Comparison of ENCODE assay signal across 15 cellular contexts in genomic region chr10:62075414-62075813, GRCh38.
DNase-seq lines count a peak whose midpoint lies in the region; ATAC-seq and TF ChIP-seq lines count a peak whose summit lies in the region.
"Had no signal": no experiment of that assay in that cellular context is flagged by ENCODE, and none has a peak within 500 bp of the region (broad histone marks: within the 10 kb centered on the region; RNA-seq: fewer than 3 reads in every experiment).

No MANE protein-coding gene starts in this region.

- no peak overlapping the region for H2AFZ ChIP-seq in IMR-90 (replicated peaks; ENCODE audit: low read length, poor library complexity)

- TF ChIP-seq RAD21 in IMR-90 (IDR thresholded peaks at IDR 0.05; ENCODE audit: low read length), result no peak

- 0 out of 2 replicates have a peak overlapping the region, but pooled peaks have one; percentile 1 for H3K9ac ChIP-seq in IMR-90 (ENCODE audit: low read depth, low read length)

- peak overlapping the region; percentile 96 for H2BK5ac ChIP-seq in IMR-90 (ENCODE audit: low read depth, low read length, poor library complexity, severe bottlenecking)

- H4K8ac ChIP-seq in IMR-90 (ENCODE audit: low read depth in 2 of 2, low read length in 2 of 2), result peak overlapping the region; percentile 39 to 56; a peak in 3 of 4 replicates

- peaks cover 42% of the 10 kb centered on the region for H4K20me1 ChIP-seq in IMR-90 (ENCODE audit: insufficient read depth, low read length)

- DNase-seq in NCI-H1436 (lab: John Stamatoyannopoulos, UW), result peak; percentile 16
- DNase-seq in NCI-H1436 treated with DMSO at 0.1 percent for 48 hours (lab: John Stamatoyannopoulos, UW), result no peak
- no peak for DNase-seq in IMR-90
- DNase-seq in epithelial cell of prostate (ENCODE audit: low read depth, low spot score), result no peak
- DNase-seq in psoas muscle, result no peak
- no peak for DNase-seq in lower leg skin (ENCODE audit: low spot score in 2 of 2)
- no peak for DNase-seq in SIG-M5 treated with dmso at 0.1 percent for 504 hours (lab: John Stamatoyannopoulos, UW; ENCODE audit: unreplicated experiment)
- DNase-seq: amniotic stem cell, DMS 273 treated with DMSO at 0.1 percent for 48 hours, H9, head of caudate nucleus, NCI-H82 had no signal

- POLR2A ChIA-PET in IMR-90 (lab: Charles Lee; ENCODE audit: unreplicated experiment), result no interaction called here

- H2BK20ac ChIP-seq in IMR-90 (ENCODE audit: low read depth, low read length), result peak overlapping the region; percentile 17; the same call in 1 of the 2 replicates

- H3K79me1 ChIP-seq in IMR-90 (ENCODE audit: low read depth in 1 of 2, low read length in 2 of 2), result peaks cover 22 to 66% of the 10 kb centered on the region in 2 experiments

- H3K4me2 ChIP-seq in IMR-90 (ENCODE audit: low read depth, low read length), result no peak overlapping the region

- in situ Hi-C loops in IMR-90 (cut with MboI; ENCODE audit: low sequenced_read_pairs), result loop anchor here (25.0 kb wide), 1 partner anchor 1062 kb away; the partner anchor contains the start of gene NRBF2

- H3K27ac ChIP-seq in IMR-90 (ENCODE audit: insufficient read depth, low read length), result peak overlapping the region; percentile 74; the same call in 1 of the 2 replicates
- peak overlapping the region; percentile 90 for H3K27ac ChIP-seq in epithelial cell of prostate
- H3K27ac ChIP-seq in psoas muscle, result peak overlapping the region; percentile 73
- H3K27ac ChIP-seq: 22Rv1 had no signal

- no peak overlapping the region for H3K56ac ChIP-seq in IMR-90 (ENCODE audit: extremely low read depth, insufficient read depth, low read length)

- H3K36me3 ChIP-seq in IMR-90 (ENCODE audit: control insufficient read depth, insufficient read depth, low read length) (peaks cover 73% of the 10 kb centered on the region), psoas muscle (ENCODE audit: insufficient read depth in 1 of 2, low read depth in 1 of 2) (peaks cover 9 to 69% of the 10 kb centered on the region in 2 donors)

- peak overlapping the region; percentile 49 for H3K18ac ChIP-seq in IMR-90 (ENCODE audit: low read depth, low read length)

- H3K23ac ChIP-seq in IMR-90 (ENCODE audit: low read depth, low read length), result peak overlapping the region; percentile 21; the same call in 1 of the 2 replicates

- H3K9me1 ChIP-seq in IMR-90 (ENCODE audit: insufficient read depth, low read length), result peaks cover 31% of the 10 kb centered on the region

- 63% methylated on average over 3 of the region's 11 CpGs; no CpG with 5 or more reads in 1 of the 2 experiments for WGBS in IMR-90 (ENCODE audit: extremely low coverage in 2 of 2, insufficient read length in 1 of 2), 2 experiments
- 37 to 55% (median 49%) methylated on average over 11 of the region's 11 CpGs for WGBS in psoas muscle, 3 donors
- WGBS in lower leg skin, 2 donors, result 69 to 92% methylated on average over 11 of the region's 11 CpGs

- peak overlapping the region; percentile 11; the same call in 1 of the 2 replicates for H4K5ac ChIP-seq in IMR-90 (ENCODE audit: low read depth, low read length)

- no peak for TF ChIP-seq CTCF in IMR-90 (conservative IDR thresholded peaks at IDR 0.05; ENCODE audit: low read depth, low read length)
- TF ChIP-seq CTCF in psoas muscle (IDR thresholded peaks at IDR 0.05), result no peak
- no peak for TF ChIP-seq CTCF in lower leg skin (IDR thresholded peaks at IDR 0.05)

- peak overlapping the region; percentile 76 for H3K4ac ChIP-seq in IMR-90 (ENCODE audit: low read depth, low read length)

- H2AK5ac ChIP-seq in IMR-90 (ENCODE audit: low read depth, low read length), result peak overlapping the region; percentile 26; the same call in 1 of the 2 replicates

- no peaks in the 10 kb centered on the region for H3K9me3 ChIP-seq in IMR-90 (ENCODE audit: control insufficient read depth, insufficient read depth, low read length)
- no peaks in the 10 kb centered on the region for H3K9me3 ChIP-seq in psoas muscle

- dilution Hi-C loops in IMR-90 (cut with HindIII; ENCODE audit: low sequenced_read_pairs, unreplicated experiment), result no loop called here

- no peak overlapping the region for H3K4me3 ChIP-seq in IMR-90 (ENCODE audit: insufficient read depth, low read depth, low read length)
- H3K4me3 ChIP-seq in psoas muscle, result no peak overlapping the region
- H3K4me3 ChIP-seq in lower leg skin (ENCODE audit: low read depth, poor library complexity, severe bottlenecking), result no peak overlapping the region
- H3K4me3 ChIP-seq: lung had no signal

- ATAC-seq in IMR-90 (ENCODE audit: low read depth) (peak; percentile 1; the same call in 1 of the 2 replicates), psoas muscle (peak; percentile 42 to 78 (median 70)), GM18502 (IDR thresholded peaks at IDR 0.05; ENCODE audit: poor library complexity, unreplicated experiment) (no peak)

- peak overlapping the region; percentile 69 for H3K14ac ChIP-seq in IMR-90 (replicated peaks; ENCODE audit: low read depth, low read length)

- peak overlapping the region; percentile 42 for H2BK120ac ChIP-seq in IMR-90 (ENCODE audit: low read depth, low read length)

- peak overlapping the region; percentile 13; the same call in 1 of the 2 replicates for H4K91ac ChIP-seq in IMR-90 (ENCODE audit: insufficient read depth, low read depth, low read length)

- no peak overlapping the region; the same call in 1 of the 3 replicates for H2BK15ac ChIP-seq in IMR-90 (ENCODE audit: low read depth, low read length)

- TF ChIP-seq POLR2A in IMR-90 (IDR thresholded peaks at IDR 0.05; ENCODE audit: low read depth, low read length), result no peak; the same call in 1 of the 2 replicates
- TF ChIP-seq POLR2A in lower leg skin (IDR thresholded peaks at IDR 0.05), result no peak

- intact Hi-C loops in IMR-90 (cut with micrococcal nuclease) (no loop called here), psoas muscle (cut with DNase I) (no loop called here), lower leg skin (cut with DNase I; ENCODE audit: low total_unique reads) (no loop called here)

- H3K4me1 ChIP-seq in IMR-90 (ENCODE audit: control insufficient read depth, insufficient read depth, low read length), result peaks cover 47% of the 10 kb centered on the region
- H3K4me1 ChIP-seq in psoas muscle, result peaks cover 93% of the 10 kb centered on the region

- BruUV-seq in IMR-90 (replicated peaks; lab: Mats Ljungman, UMichigan), result no TSS peak

- no peaks in the 10 kb centered on the region for H3K27me3 ChIP-seq in IMR-90 (ENCODE audit: control insufficient read depth, insufficient read depth, low read length)
- no peaks in the 10 kb centered on the region for H3K27me3 ChIP-seq in psoas muscle (ENCODE audit: insufficient read depth in 3 of 3, low read length in 2 of 3)

- CTCF ChIA-PET in IMR-90 (lab: Yijun Ruan, JAX), result interaction anchor here (0.6 to 1.2 kb wide), 2 partner anchors 37 to 184 kb away, joined by 3 read pairs; no protein-coding TSS in a partner anchor

- no peak overlapping the region for H2AK9ac ChIP-seq in IMR-90 (replicated peaks; ENCODE audit: low read depth, low read length, poor library complexity)

TF ChIP-seq in IMR-90, 13 proteins besides CTCF, POLR2A, EP300 and RAD21:
- no peak for TF ChIP-seq BHLHE40 (IDR thresholded peaks at IDR 0.05; ENCODE audit: low read depth, low read length)
- no peak for TF ChIP-seq USF2 (IDR thresholded peaks at IDR 0.05; ENCODE audit: low read depth, low read length)
- no peak for TF ChIP-seq SMC3 (IDR thresholded peaks at IDR 0.05; ENCODE audit: low read depth, low read length)
- TF ChIP-seq CHD1 (IDR thresholded peaks at IDR 0.05; ENCODE audit: low read depth, low read length), result no peak
- no peak for TF ChIP-seq NFE2L2 (IDR thresholded peaks at IDR 0.05; ENCODE audit: low read depth, low read length)
- TF ChIP-seq ELK1 (IDR thresholded peaks at IDR 0.05; ENCODE audit: borderline replicate concordance, low read depth, low read length), result no peak
TF ChIP-seq in IMR-90: peak in this region for 0.
